1 cellular context compared by ENCODE assay signal in the genomic region with DNA sequence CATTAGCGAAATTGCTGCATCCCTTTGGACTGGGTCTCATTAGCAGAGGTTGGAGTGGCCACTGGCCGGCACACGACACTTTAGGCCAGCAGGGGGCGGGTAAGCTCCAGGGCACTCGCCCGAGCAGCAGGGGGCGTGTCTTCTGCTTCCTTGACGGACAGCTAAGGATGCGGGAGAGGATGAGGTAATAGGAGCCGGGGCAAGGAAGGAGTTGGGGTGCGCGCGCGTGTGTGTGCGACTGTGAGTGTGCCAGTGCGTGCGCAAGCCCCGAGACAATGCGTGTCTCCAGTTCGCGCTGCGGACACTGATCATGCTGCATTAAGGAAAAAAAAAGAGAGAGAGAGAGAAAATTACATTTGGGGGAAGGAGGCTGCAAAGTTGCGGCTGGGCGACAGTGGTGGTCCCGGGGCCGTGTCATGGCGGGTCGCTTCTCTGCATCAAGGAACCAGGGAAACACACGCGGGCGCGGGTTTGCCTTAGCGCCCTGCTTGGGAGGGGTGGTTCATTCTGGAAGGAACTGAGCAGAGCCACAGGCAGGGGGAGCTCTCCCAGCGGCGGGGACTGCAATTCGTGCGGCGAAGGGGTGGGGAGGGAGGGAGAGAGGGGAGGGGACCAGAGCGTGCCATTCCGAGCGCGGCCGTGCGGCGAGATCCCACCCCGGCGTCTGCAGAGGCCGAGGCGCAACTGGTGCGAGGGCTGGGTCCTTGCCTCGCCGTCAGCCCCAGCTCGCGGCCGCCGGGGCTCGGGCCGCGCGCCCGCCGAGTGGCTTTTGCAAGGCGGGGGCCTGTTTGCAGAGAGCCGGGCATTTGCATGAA.
TF ChIP-seq lines count a peak whose summit lies in the region.

Gene DTX4, plus strand, starts transcription at position 625 of the 815 bp plus-strand sequence. CDS start 464 bp downstream, outside the sequence.

TF ChIP-seq in GM12878, 131 proteins besides CTCF, POLR2A, EP300 and RAD21 (continued from another document):
- TF ChIP-seq, protein P1, sequence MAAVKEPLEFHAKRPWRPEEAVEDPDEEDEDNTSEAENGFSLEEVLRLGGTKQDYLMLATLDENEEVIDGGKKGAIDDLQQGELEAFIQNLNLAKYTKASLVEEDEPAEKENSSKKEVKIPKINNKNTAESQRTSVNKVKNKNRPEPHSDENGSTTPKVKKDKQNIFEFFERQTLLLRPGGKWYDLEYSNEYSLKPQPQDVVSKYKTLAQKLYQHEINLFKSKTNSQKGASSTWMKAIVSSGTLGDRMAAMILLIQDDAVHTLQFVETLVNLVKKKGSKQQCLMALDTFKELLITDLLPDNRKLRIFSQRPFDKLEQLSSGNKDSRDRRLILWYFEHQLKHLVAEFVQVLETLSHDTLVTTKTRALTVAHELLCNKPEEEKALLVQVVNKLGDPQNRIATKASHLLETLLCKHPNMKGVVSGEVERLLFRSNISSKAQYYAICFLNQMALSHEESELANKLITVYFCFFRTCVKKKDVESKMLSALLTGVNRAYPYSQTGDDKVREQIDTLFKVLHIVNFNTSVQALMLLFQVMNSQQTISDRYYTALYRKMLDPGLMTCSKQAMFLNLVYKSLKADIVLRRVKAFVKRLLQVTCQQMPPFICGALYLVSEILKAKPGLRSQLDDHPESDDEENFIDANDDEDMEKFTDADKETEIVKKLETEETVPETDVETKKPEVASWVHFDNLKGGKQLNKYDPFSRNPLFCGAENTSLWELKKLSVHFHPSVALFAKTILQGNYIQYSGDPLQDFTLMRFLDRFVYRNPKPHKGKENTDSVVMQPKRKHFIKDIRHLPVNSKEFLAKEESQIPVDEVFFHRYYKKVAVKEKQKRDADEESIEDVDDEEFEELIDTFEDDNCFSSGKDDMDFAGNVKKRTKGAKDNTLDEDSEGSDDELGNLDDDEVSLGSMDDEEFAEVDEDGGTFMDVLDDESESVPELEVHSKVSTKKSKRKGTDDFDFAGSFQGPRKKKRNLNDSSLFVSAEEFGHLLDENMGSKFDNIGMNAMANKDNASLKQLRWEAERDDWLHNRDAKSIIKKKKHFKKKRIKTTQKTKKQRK (IDR thresholded peaks at IDR 0.05; ENCODE audit: low read depth, low read length) = no peak
- no peak for TF ChIP-seq RAD51 (IDR thresholded peaks at IDR 0.05)
- TF ChIP-seq ZBED1 (IDR thresholded peaks at IDR 0.05; ENCODE audit: borderline replicate concordance) = peak; percentile 44; the same call in 1 of the 2 replicates
- no peak for TF ChIP-seq BRCA1 (IDR thresholded peaks at IDR 0.05; ENCODE audit: low read depth, low read length)
- TF ChIP-seq CUX1 (IDR thresholded peaks at IDR 0.05; ENCODE audit: insufficient replicate concordance, low read depth, low read length) = no peak
- no peak for TF ChIP-seq SREBF2 (IDR thresholded peaks at IDR 0.05; ENCODE audit: low read length)
- no peak; the same call in none of the 2 replicates for TF ChIP-seq TBL1XR1 (IDR thresholded peaks at IDR 0.05; ENCODE audit: low read depth, low read length)
- peak; percentile 21 for TF ChIP-seq CREM (IDR thresholded peaks at IDR 0.05; ENCODE audit: low read depth)
- TF ChIP-seq CEBPB (IDR thresholded peaks at IDR 0.05; ENCODE audit: borderline replicate concordance in 1 of 2, low read depth in 2 of 2, low read length in 2 of 2) = 0 out of 4 replicates have a peak, but pooled peaks of 1 of the 2 experiments have one; percentile 34
- peak; percentile 74 for TF ChIP-seq FOXM1 (IDR thresholded peaks at IDR 0.05; ENCODE audit: low read depth, low read length)
- no peak for TF ChIP-seq NR2C2 (IDR thresholded peaks at IDR 0.05; ENCODE audit: borderline replicate concordance, control insufficient read depth, insufficient read length, low read depth)
- TF ChIP-seq NFIC (IDR thresholded peaks at IDR 0.05; ENCODE audit: low read depth, low read length) = no peak
- TF ChIP-seq IRF5 (IDR thresholded peaks at IDR 0.05; ENCODE audit: borderline replicate concordance) = no peak
- TF ChIP-seq CHD4 (IDR thresholded peaks at IDR 0.05) = no peak
- TF ChIP-seq ZZZ3 (IDR thresholded peaks at IDR 0.05; ENCODE audit: control insufficient read depth, insufficient read length, low read depth) = no peak
- TF ChIP-seq SPI1 (IDR thresholded peaks at IDR 0.05; ENCODE audit: borderline replicate concordance, insufficient read depth, low read depth, low read length) = peak; percentile 12; the same call in 1 of the 2 replicates
- TF ChIP-seq SMC3 (IDR thresholded peaks at IDR 0.05; ENCODE audit: borderline replicate concordance, low read length) = peak; percentile 92
- TF ChIP-seq DPF2 (IDR thresholded peaks at IDR 0.05) = peak; percentile 46
- TF ChIP-seq POU2F2 (IDR thresholded peaks at IDR 0.05; ENCODE audit: borderline replicate concordance, low read depth, low read length) = peak; percentile 54; the same call in 1 of the 3 replicates
- peak; percentile 95 for TF ChIP-seq MLLT1 (IDR thresholded peaks at IDR 0.05)
- no peak; the same call in 1 of the 2 replicates for TF ChIP-seq LARP7 (IDR thresholded peaks at IDR 0.05)
